Comparison of ENCODE assay signal across 23 cellular contexts in the genomic region with DNA sequence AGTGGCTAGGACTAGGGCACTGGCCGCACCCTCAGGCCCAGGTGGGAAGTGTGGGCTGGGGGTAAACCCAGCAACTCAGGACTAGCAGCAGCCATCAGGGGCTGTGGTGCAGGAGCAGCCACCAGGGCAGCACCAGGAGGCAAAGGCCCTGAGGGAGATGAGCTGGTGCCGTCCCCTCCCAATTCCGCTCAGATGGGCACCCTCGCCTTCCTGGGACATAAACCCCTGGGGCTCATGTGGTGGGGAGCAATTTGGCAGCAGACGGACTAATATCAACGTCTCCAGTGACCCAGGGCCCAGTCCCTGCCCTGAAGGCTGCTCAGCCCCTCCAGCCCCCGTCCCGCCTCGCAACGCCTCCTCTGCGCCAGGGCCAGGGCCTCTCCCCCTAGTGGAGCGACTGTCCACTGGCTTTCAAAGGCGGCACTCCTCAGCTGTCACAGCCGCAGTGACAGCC.
DNase-seq lines count a peak whose midpoint lies in the region; ATAC-seq and TF ChIP-seq lines count a peak whose summit lies in the region.
"Had no signal": no experiment of that assay in that cellular context is flagged by ENCODE, and none has a peak within 500 bp of the region (broad histone marks: within the 10 kb centered on the region; RNA-seq: fewer than 3 reads in every experiment).

No MANE protein-coding gene starts in this region.

- peaks cover 4% of the 10 kb centered on the region for H3K4me1 ChIP-seq in Panc1 (ENCODE audit: control insufficient read depth, insufficient read depth, low read length)
- peaks cover 5% of the 10 kb centered on the region for H3K4me1 ChIP-seq in left ventricle myocardium inferior
- H3K4me1 ChIP-seq: ascending aorta, gastroesophageal sphincter, upper lobe of left lung had no signal

- H3K27ac ChIP-seq in Panc1 (ENCODE audit: low read length) (no peak overlapping the region), left ventricle myocardium inferior (replicated peaks) (peak overlapping the region; percentile 15)
- H3K27ac ChIP-seq: ascending aorta, gastroesophageal sphincter, neutrophil, upper lobe of left lung had no signal

- POLR2A ChIA-PET in Panc1 (lab: Charles Lee) = no interaction called here

- no peaks in the 10 kb centered on the region for H3K9me3 ChIP-seq in Panc1 (ENCODE audit: control insufficient read depth, insufficient read depth, low read depth, low read length)
- no peaks in the 10 kb centered on the region for H3K9me3 ChIP-seq in left ventricle myocardium inferior (replicated peaks)
- H3K9me3 ChIP-seq: ascending aorta, gastroesophageal sphincter, neutrophil, upper lobe of left lung had no signal

- no peaks in the 10 kb centered on the region for H3K36me3 ChIP-seq in Panc1 (ENCODE audit: control insufficient read depth, insufficient read depth, low read length)
- H3K36me3 ChIP-seq in left ventricle myocardium inferior = peaks cover 10% of the 10 kb centered on the region

- TF ChIP-seq CTCF in Panc1 (IDR thresholded peaks at IDR 0.05) (no peak), left ventricle myocardium inferior (IDR thresholded peaks at IDR 0.05; ENCODE audit: borderline replicate concordance) (peak; percentile 26)

- in situ Hi-C loops in Panc1 (cut with HindIII; ENCODE audit: low pct_unique_long_range_greater_than_20kb, low sequenced_read_pairs) = no loop called here

- ATAC-seq in Panc1 = 0 out of 2 replicates have a peak, but pooled peaks have one; percentile 23
- no peak for ATAC-seq in HG03159 (IDR thresholded peaks at IDR 0.05; ENCODE audit: unreplicated experiment)
- ATAC-seq in GM18868 (IDR thresholded peaks at IDR 0.05; ENCODE audit: unreplicated experiment) = no peak
- ATAC-seq: esophagus mucosa, gastroesophageal sphincter had no signal

- no peaks in the 10 kb centered on the region for H3K27me3 ChIP-seq in Panc1 (ENCODE audit: control insufficient read depth, insufficient read depth, low read length)
- no peaks in the 10 kb centered on the region for H3K27me3 ChIP-seq in left ventricle myocardium inferior (ENCODE audit: low read depth)
- H3K27me3 ChIP-seq: ascending aorta, gastroesophageal sphincter, neutrophil, upper lobe of left lung had no signal

- H3K4me3 ChIP-seq in Panc1 (ENCODE audit: low read depth in 2 of 2, low read length in 2 of 2) (no peak overlapping the region), left ventricle myocardium inferior (no peak overlapping the region)
- H3K4me3 ChIP-seq: ascending aorta, gastroesophageal sphincter, upper lobe of left lung had no signal

- CTCF ChIA-PET in Panc1 (lab: Charles Lee) = no interaction called here

- peak; percentile 30 for DNase-seq in DMS79 treated with DMSO at 0.1 percent for 48 hours (lab: John Stamatoyannopoulos, UW)
- no peak for DNase-seq in DMS79 (lab: John Stamatoyannopoulos, UW)
- no peak for DNase-seq in Panc1 (ENCODE audit: low read depth, low spot score)
- no peak for DNase-seq in left ventricle myocardium inferior
- peak; percentile 81 for DNase-seq in posterior vena cava (ENCODE audit: low spot score)
- DNase-seq in MV-4-11 (lab: John Stamatoyannopoulos, UW) = no peak
- DNase-seq: 8988T; activated CD4-positive, alpha-beta T cell treated with anti-CD3 and anti-CD28 coated beads for 4 hours; activated naive CD4-positive, alpha-beta T cell treated with anti-CD3 and anti-CD28 coated beads, Interleukin-2, amount 50 U/mL, for 16 hours; cerebellar nuclear complex; effector CD8-positive, alpha-beta T cell; GDM1; left colon; NCI-H2029 treated with DMSO at 0.1 percent for 48 hours; retina; stimulated activated CD4-positive, alpha-beta T cell treated with anti-CD3 and anti-CD28 coated beads, Interleukin-4, amount 100 ng/mL, for 4 hours had no signal

- BruUV-seq in Panc1 (replicated peaks; lab: Mats Ljungman, UMichigan) = no TSS peak

- intact Hi-C loops in Panc1 (cut with micrococcal nuclease; ENCODE audit: unreplicated experiment) = no loop called here
- intact Hi-C loops in left ventricle myocardium inferior (cut with micrococcal nuclease) = no loop called here
- intact Hi-C loops in posterior vena cava (cut with DNase I) = no loop called here

Comparison
In these comparisons a context has a peak if more than half of its experiments do, and no peak if none do; other contexts are left out.
1. DNase-seq: peak in DMS79 treated with DMSO at 0.1 percent for 48 hours (single experiment) and posterior vena cava (single experiment); none in DMS79 (single experiment), Panc1 (single experiment), left ventricle myocardium inferior (single experiment) and MV-4-11 (single experiment).